ENCODE assay signal across 12 cellular contexts in the genomic region with DNA sequence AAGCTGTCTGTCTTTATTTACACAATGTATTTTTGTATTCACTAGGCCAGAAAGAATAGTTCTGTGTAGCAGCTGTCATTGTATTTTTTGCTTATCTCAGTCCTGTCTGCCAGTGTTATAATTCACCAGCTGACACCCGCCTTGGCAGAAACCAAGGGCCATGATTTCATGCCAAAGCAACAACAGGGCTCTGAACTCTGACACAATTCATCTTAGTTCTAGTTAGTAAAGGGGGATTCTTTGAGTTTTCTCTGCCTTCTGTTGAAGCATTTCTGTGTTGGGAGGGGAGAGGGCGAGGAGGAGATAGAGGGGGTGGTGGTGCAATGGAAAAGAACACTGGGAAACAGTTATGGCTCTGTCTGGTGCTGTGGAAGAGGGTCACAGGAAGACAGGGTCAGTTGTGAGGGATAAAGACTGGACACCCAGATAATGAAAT.
DNase-seq lines count a peak whose midpoint lies in the region; ATAC-seq, FAIRE-seq and TF ChIP-seq lines count a peak whose summit lies in the region.
"Had no signal": no experiment of that assay in that cellular context is flagged by ENCODE, and none has a peak within 500 bp of the region (broad histone marks: within the 10 kb centered on the region; RNA-seq: fewer than 3 reads in every experiment).

No MANE protein-coding gene starts in this region.

- no peaks in the 10 kb centered on the region for H3K27me3 ChIP-seq in endothelial cell of umbilical vein (ENCODE audit: control insufficient read depth in 2 of 2, insufficient read depth in 2 of 2, low read length in 2 of 2)
- H3K27me3 ChIP-seq in left lung, result no peaks in the 10 kb centered on the region

- TF ChIP-seq CTCF in endothelial cell of umbilical vein (IDR thresholded peaks at IDR 0.05; ENCODE audit: extremely low read depth in 1 of 2, insufficient read depth in 1 of 2, low read depth in 1 of 2, low read length in 2 of 2), result no peak
- TF ChIP-seq CTCF in neural crest cell (conservative IDR thresholded peaks at IDR 0.05), result no peak
- TF ChIP-seq CTCF in left lung (IDR thresholded peaks at IDR 0.05), result no peak

- H3K27me3 Mint-ChIP-seq in neural crest cell (ENCODE audit: low read depth), result no peaks in the 10 kb centered on the region

- H3K9me3 Mint-ChIP-seq in neural crest cell, result peaks cover 5% of the 10 kb centered on the region

- H3K27ac Mint-ChIP-seq in neural crest cell (ENCODE audit: unreplicated experiment), result peak overlapping the region; percentile 4

- intact Hi-C loops in endothelial cell of umbilical vein (cut with micrococcal nuclease), result no loop called here
- intact Hi-C loops in left lung (cut with DNase I), result no loop called here

- H3K36me3 ChIP-seq in endothelial cell of umbilical vein (ENCODE audit: control insufficient read depth in 2 of 2, extremely low read depth in 1 of 2, insufficient read depth in 2 of 2, low read length in 2 of 2) (no peaks in the 10 kb centered on the region), left lung (no peaks in the 10 kb centered on the region)

- peaks cover 9% of the 10 kb centered on the region for H3K36me3 Mint-ChIP-seq in neural crest cell (ENCODE audit: low read depth)

- no peaks in the 10 kb centered on the region for H3K9me1 ChIP-seq in endothelial cell of umbilical vein (replicated peaks; ENCODE audit: control insufficient read depth, extremely low read depth, insufficient read depth, low read length)

- FAIRE-seq in endothelial cell of umbilical vein (lab: Jason Lieb, UNC), result no peak
- no peak for FAIRE-seq in urothelium cell line (lab: Jason Lieb, UNC)
- FAIRE-seq: kidney had no signal

- H3K4me2 ChIP-seq in endothelial cell of umbilical vein (ENCODE audit: insufficient read depth, low read length), result no peak overlapping the region
- H3K4me2 ChIP-seq: KMS-11 had no signal

- POLR2A ChIA-PET in endothelial cell of umbilical vein (lab: Charles Lee), result no interaction called here

- DNase-seq in DMS153 (lab: John Stamatoyannopoulos, UW) (peak; percentile 84), NCI-H2171 (lab: John Stamatoyannopoulos, UW) (peak; percentile 82), endothelial cell of umbilical vein (ENCODE audit: low read depth, low spot score) (peak; percentile 87), neural crest cell (ENCODE audit: low read depth, low spot score) (no peak), left lung (no peak), urothelium cell line (ENCODE audit: low spot score) (no peak), RKO (ENCODE audit: low spot score) (no peak)
- DNase-seq: activated CD4-positive, alpha-beta T cell treated with anti-CD3 and anti-CD28 coated beads, Interleukin-2, amount 50 U/mL, for 48 hours; kidney; stimulated activated CD4-positive, alpha-beta T cell treated with anti-CD3 and anti-CD28 coated beads, Interleukin-4, amount 100 ng/mL, for 4 hours had no signal

- H3K4me1 ChIP-seq in endothelial cell of umbilical vein (ENCODE audit: control insufficient read depth, extremely low read depth, insufficient read depth, low read length), result peaks cover 6% of the 10 kb centered on the region
- no peaks in the 10 kb centered on the region for H3K4me1 ChIP-seq in left lung

- H3K4me3 Mint-ChIP-seq in neural crest cell, result peak overlapping the region; percentile 66

- CTCF ChIA-PET in endothelial cell of umbilical vein (lab: Charles Lee), result interaction anchor here (0.7 to 1.4 kb wide), 2 partner anchors 11 to 686 kb away, joined by 3 read pairs; no protein-coding TSS in a partner anchor

- peaks cover 44% of the 10 kb centered on the region for H3K4me1 Mint-ChIP-seq in neural crest cell

- no peak for TF ChIP-seq POLR2A in endothelial cell of umbilical vein (IDR thresholded peaks at IDR 0.05; ENCODE audit: low read depth, low read length)

- dilution Hi-C loops in endothelial cell of umbilical vein (cut with MboI; ENCODE audit: extremely low pct_ligation_motif_present, low sequenced_read_pairs), result no loop called here

- no peak overlapping the region for H3K27ac ChIP-seq in endothelial cell of umbilical vein (ENCODE audit: insufficient read depth, low read depth, low read length)
- H3K27ac ChIP-seq in left lung, result no peak overlapping the region
- H3K27ac ChIP-seq: KMS-11 had no signal

- BruUV-seq in endothelial cell of umbilical vein (replicated peaks; lab: Mats Ljungman, UMichigan), result no TSS peak

- no peak overlapping the region for H3K9ac ChIP-seq in endothelial cell of umbilical vein (replicated peaks; ENCODE audit: extremely low read depth, insufficient read depth, low read length)
- H3K9ac ChIP-seq: KMS-11 had no signal

- H3K4me3 ChIP-seq in endothelial cell of umbilical vein (replicated peaks in 1 of 3; ENCODE audit: insufficient read depth in 1 of 3, low read depth in 1 of 3, low read length in 3 of 3) (no peak overlapping the region), left lung (no peak overlapping the region)

- H3K9me3 ChIP-seq in endothelial cell of umbilical vein (replicated peaks; ENCODE audit: control insufficient read depth, insufficient read depth, low read length), result no peaks in the 10 kb centered on the region
- H3K9me3 ChIP-seq in left lung, result peaks cover 0 to 9% of the 10 kb centered on the region in 2 donors

- H3K79me2 ChIP-seq in endothelial cell of umbilical vein (ENCODE audit: control insufficient read depth, insufficient read depth, low read length), result no peaks in the 10 kb centered on the region

- no peaks in the 10 kb centered on the region for H4K20me1 ChIP-seq in endothelial cell of umbilical vein (replicated peaks; ENCODE audit: control insufficient read depth, extremely low read depth, insufficient read depth, low read length)

- peak overlapping the region; percentile 65 for H2AFZ ChIP-seq in endothelial cell of umbilical vein (ENCODE audit: low read depth, low read length)

- ATAC-seq in left lung (no peak), GM19455 (IDR thresholded peaks at IDR 0.05; ENCODE audit: unreplicated experiment) (no peak)

TF ChIP-seq in endothelial cell of umbilical vein, 7 proteins besides CTCF, POLR2A, EP300 and RAD21:
- TF ChIP-seq, protein P1, sequence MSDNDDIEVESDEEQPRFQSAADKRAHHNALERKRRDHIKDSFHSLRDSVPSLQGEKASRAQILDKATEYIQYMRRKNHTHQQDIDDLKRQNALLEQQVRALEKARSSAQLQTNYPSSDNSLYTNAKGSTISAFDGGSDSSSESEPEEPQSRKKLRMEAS (IDR thresholded peaks at IDR 0.05; ENCODE audit: insufficient read depth, insufficient read length), result no peak
- TF ChIP-seq GATA2 (IDR thresholded peaks at IDR 0.05; ENCODE audit: insufficient read depth, insufficient read length, low read depth, low read length), result no peak
- no peak for TF ChIP-seq FOS (IDR thresholded peaks at IDR 0.05; ENCODE audit: borderline replicate concordance, insufficient read depth, low read length)
- TF ChIP-seq MYC (IDR thresholded peaks at IDR 0.05; ENCODE audit: low read depth, low read length), result no peak
- TF ChIP-seq EZH2 (IDR thresholded peaks at IDR 0.05; ENCODE audit: borderline replicate concordance, low read depth, low read length, severe bottlenecking), result no peak
- TF ChIP-seq POLR2AphosphoS5 (IDR thresholded peaks at IDR 0.05; ENCODE audit: insufficient read depth, low read depth, low read length), result no peak

Comparison
In these comparisons a context has a peak if more than half of its experiments do, and no peak if none do; other contexts are left out.
1. DNase-seq: peak in DMS153 (single experiment), NCI-H2171 (single experiment) and endothelial cell of umbilical vein (single experiment); none in neural crest cell (single experiment), left lung (0 of 2), urothelium cell line (single experiment) and RKO (single experiment).